In genomic region chr13:95684463-95684862, GRCh38 we compare ENCODE assay signal across 18 cellular contexts. TPM values are rescaled to one million over a fixed set of nuclear protein-coding genes. Genes with fewer than 3 reads are reported as not detected.
DNase-seq lines count a peak whose midpoint lies in the region; ATAC-seq, FAIRE-seq and TF ChIP-seq lines count a peak whose summit lies in the region.
"Had no signal": no experiment of that assay in that cellular context is flagged by ENCODE, and none has a peak within 500 bp of the region (broad histone marks: within the 10 kb centered on the region; RNA-seq: fewer than 3 reads in every experiment).

No MANE protein-coding gene starts in this region.

- no peak overlapping the region for H3K4me3 ChIP-seq in H1 (ENCODE audit: extremely low read depth in 1 of 4, insufficient read depth in 2 of 4, low read depth in 3 of 4, low read length in 4 of 4)
- peak overlapping the region; percentile 8 to 10 for H3K4me3 ChIP-seq in neutrophil (ENCODE audit: low read depth in 1 of 2, low read length in 1 of 2)

- H3K27me3 ChIP-seq in H9 (ENCODE audit: insufficient read depth, low read length) (no peaks in the 10 kb centered on the region), H1 (replicated peaks in 1 of 4; ENCODE audit: control insufficient read depth in 3 of 4, extremely low read depth in 1 of 4, insufficient read depth in 3 of 4, low read length in 3 of 4) (no peaks in the 10 kb centered on the region), neutrophil (no peaks in the 10 kb centered on the region)

- no peak overlapping the region for H3K56ac ChIP-seq in H9 (ENCODE audit: insufficient read length, low read depth, low read length)
- no peak overlapping the region for H3K56ac ChIP-seq in H1 (replicated peaks; ENCODE audit: insufficient read length, low read depth, low read length)

- H2BK12ac ChIP-seq in H9 (ENCODE audit: insufficient read length, low read depth, low read length) (no peak overlapping the region), H1 (ENCODE audit: low read depth, low read length) (peak overlapping the region; percentile 50; the same call in 1 of the 2 replicates)

- FAIRE-seq in H1 (lab: Jason Lieb, UNC): no peak
- FAIRE-seq: GM12892, RCC 7860 had no signal

- H3K9me3 Mint-ChIP-seq in H9: peaks cover 15 to 25% of the 10 kb centered on the region in 2 experiments

- H2BK20ac ChIP-seq in H9 (ENCODE audit: low read depth, low read length, poor library complexity, severe bottlenecking) (no peak overlapping the region), H1 (ENCODE audit: low read length) (no peak overlapping the region)

- H4K5ac ChIP-seq in H9 (ENCODE audit: insufficient read length, low read depth, low read length) (no peak overlapping the region), H1 (ENCODE audit: insufficient read length, low read depth, low read length) (no peak overlapping the region)

- H3K4ac ChIP-seq in H9 (ENCODE audit: low read depth, low read length): no peak overlapping the region
- peak overlapping the region; percentile 67 for H3K4ac ChIP-seq in H1 (replicated peaks; ENCODE audit: insufficient read length, low read depth, low read length)

- H2AFZ ChIP-seq in H9 (ENCODE audit: low read length): no peak overlapping the region
- no peak overlapping the region for H2AFZ ChIP-seq in H1 (ENCODE audit: low read length)

- peak overlapping the region; percentile 0 to 38 (median 2); a peak in 3 of 7 replicates for H3K27ac Mint-ChIP-seq in H9

- no peak overlapping the region for H3K14ac ChIP-seq in H9 (ENCODE audit: insufficient read depth, low read length)
- H3K14ac ChIP-seq in H1 (ENCODE audit: insufficient read length): no peak overlapping the region

- no peak overlapping the region for H2BK120ac ChIP-seq in H9 (ENCODE audit: low read depth, low read length, poor library complexity, severe bottlenecking)
- H2BK120ac ChIP-seq in H1 (replicated peaks; ENCODE audit: low read depth, low read length): no peak overlapping the region

- H3K18ac ChIP-seq in H9 (ENCODE audit: insufficient read length, low read depth, low read length): no peak overlapping the region
- no peak overlapping the region for H3K18ac ChIP-seq in H1 (ENCODE audit: extremely low read depth, low read length)

- no peak overlapping the region for H4K91ac ChIP-seq in H9 (ENCODE audit: insufficient read length, low read depth, low read length)
- H4K91ac ChIP-seq in H1 (replicated peaks; ENCODE audit: insufficient read length, low read length): peak overlapping the region; percentile 55

- H2BK5ac ChIP-seq in H9 (ENCODE audit: insufficient read length, low read length) (no peak overlapping the region), H1 (ENCODE audit: low read depth, low read length) (peak overlapping the region; percentile 60; the same call in 1 of the 2 replicates)

- peaks cover 0 to 36% (median 21%) of the 10 kb centered on the region in 3 experiments; a peak in 5 of 7 replicates for H3K36me3 Mint-ChIP-seq in H9 (ENCODE audit: insufficient read depth in 1 of 3, low read depth in 3 of 3)

- H3K27ac ChIP-seq in H9 (ENCODE audit: insufficient read length, low read depth, low read length): no peak overlapping the region
- H3K27ac ChIP-seq in H1 (ENCODE audit: low read depth, low read length): no peak overlapping the region
- H3K27ac ChIP-seq in neutrophil: peak overlapping the region; percentile 96
- H3K27ac ChIP-seq: C4-2B had no signal

- H3K79me2 ChIP-seq in H9 (ENCODE audit: insufficient read depth, low read length) (peaks cover 4% of the 10 kb centered on the region; the same call in 1 of the 2 replicates), H1 (ENCODE audit: control insufficient read depth in 1 of 2, insufficient read depth in 2 of 2, low read length in 2 of 2) (peaks cover 0 to 76% of the 10 kb centered on the region in 2 experiments; a peak in 2 of 4 replicates)

- TF ChIP-seq POLR2A in H1 (IDR thresholded peaks at IDR 0.05; ENCODE audit: control extremely low read depth in 1 of 2, low read depth in 2 of 2, low read length in 2 of 2): no peak

- peaks cover 20% of the 10 kb centered on the region in 2 experiments for H3K4me1 Mint-ChIP-seq in H9

- peaks cover 4% of the 10 kb centered on the region for H3K4me1 ChIP-seq in H9 (ENCODE audit: insufficient read depth, low read length)
- peaks cover 0 to 8% (median 3%) of the 10 kb centered on the region in 4 experiments; a peak in 4 of 7 replicates for H3K4me1 ChIP-seq in H1 (replicated peaks in 1 of 4; ENCODE audit: control insufficient read depth in 3 of 4, insufficient read depth in 4 of 4, low read length in 3 of 4)
- H3K4me1 ChIP-seq in neutrophil (ENCODE audit: control insufficient read depth in 1 of 2, insufficient read depth in 1 of 2, low read depth in 1 of 2, low read length in 1 of 2): peaks cover 63 to 80% of the 10 kb centered on the region in 2 experiments

- H3K27me3 Mint-ChIP-seq in H9 (ENCODE audit: low read depth): no peaks in the 10 kb centered on the region

- H3K36me3 ChIP-seq in H1 (ENCODE audit: control insufficient read depth in 2 of 4, insufficient read depth in 4 of 4, low read length in 3 of 4): no peaks in the 10 kb centered on the region; a peak in 1 of 8 replicates
- no peaks in the 10 kb centered on the region for H3K36me3 ChIP-seq in neutrophil

- WGBS in H9 (ENCODE audit: extremely low coverage, insufficient read length, low lambda C conversion rate): no CpG with 5 or more reads among the region's 2 CpGs
- WGBS in H1 (ENCODE audit: extremely low coverage in 1 of 2, insufficient coverage in 1 of 2, insufficient read length in 1 of 2, insufficient replicate concordance in 2 of 2, low coverage in 1 of 2, low lambda C conversion rate in 2 of 2, missing lambda C conversion rate in 1 of 2), 2 experiments: 58% methylated on average over 2 of the region's 2 CpGs; no CpG with 5 or more reads in 1 of the 2 experiments

- no peak overlapping the region for H4K8ac ChIP-seq in H9 (replicated peaks; ENCODE audit: insufficient read length, low read depth, low read length)
- no peak overlapping the region for H4K8ac ChIP-seq in H1 (ENCODE audit: extremely low read depth, insufficient read depth, low read length)

- no peak for TF ChIP-seq EP300 in H1 (IDR thresholded peaks at IDR 0.05; ENCODE audit: borderline replicate concordance in 1 of 2, low read depth in 2 of 2, low read length in 2 of 2)

- CTCF ChIA-PET in H1 (lab: Charles Lee; ENCODE audit: partially characterized antibody): interaction anchor here (0.8 to 2.7 kb wide), 3 partner anchors 14 to 62 kb away, joined by 3 to 13 read pairs (median 4); no protein-coding TSS in a partner anchor

- H4K20me1 ChIP-seq in H9 (ENCODE audit: control insufficient read depth, insufficient read depth, insufficient read length): no peaks in the 10 kb centered on the region
- H4K20me1 ChIP-seq in H1 (replicated peaks in 1 of 2; ENCODE audit: control insufficient read depth in 1 of 2, insufficient read depth in 2 of 2, low read length in 2 of 2): peaks cover 0 to 2% of the 10 kb centered on the region in 2 experiments

- H2AK5ac ChIP-seq in H9 (ENCODE audit: insufficient read length, low read length) (no peak overlapping the region), H1 (ENCODE audit: low read depth, low read length) (no peak overlapping the region)

- H3T11ph ChIP-seq in H9 (ENCODE audit: low read length): no peak overlapping the region

- no peak for ATAC-seq in GM21619 (IDR thresholded peaks at IDR 0.05; ENCODE audit: unreplicated experiment)
- no peak for ATAC-seq in HG03135 (IDR thresholded peaks at IDR 0.05; ENCODE audit: unreplicated experiment)

- no peak overlapping the region for H2BK15ac ChIP-seq in H9 (ENCODE audit: low read depth, low read length)
- H2BK15ac ChIP-seq in H1 (ENCODE audit: low read length): no peak overlapping the region

- no peak overlapping the region for H3K4me2 ChIP-seq in H9 (ENCODE audit: insufficient read depth, insufficient read length, low read length)
- no peak overlapping the region; a peak in 1 of 4 replicates for H3K4me2 ChIP-seq in H1 (ENCODE audit: insufficient read depth in 1 of 2, low read depth in 2 of 2, low read length in 2 of 2)

- DNase-seq in ELF-1 (ENCODE audit: low read depth, low spot score): peak; percentile 60
- peak; percentile 55 for DNase-seq in H9
- DNase-seq in H1 (ENCODE audit: low read depth in 1 of 2, low spot score in 2 of 2): no peak
- no peak for DNase-seq in amygdala (lab: John Stamatoyannopoulos, UW)
- DNase-seq: Karpas-422, MM.1S, NCI-H1105, NCI-H1694 treated with DMSO at 0.1 percent for 48 hours, NCI-H2107, NCI-H2227 treated with DMSO at 0.1 percent for 48 hours, NCI-H524 treated with DMSO at 0.1 percent for 48 hours, SHP77 treated with DMSO at 0.1 percent for 48 hours had no signal

- no peak overlapping the region for H3K4me3 Mint-ChIP-seq in H9

- H3K79me1 ChIP-seq in H9 (ENCODE audit: insufficient read depth, low read depth, low read length, poor library complexity, severe bottlenecking) (peaks cover 4% of the 10 kb centered on the region), H1 (ENCODE audit: low read depth, low read length) (peaks cover 2% of the 10 kb centered on the region)

- no peak for TF ChIP-seq CTCF in H9 (conservative IDR thresholded peaks at IDR 0.05)
- TF ChIP-seq CTCF in H1 (IDR thresholded peaks at IDR 0.05; ENCODE audit: control extremely low read depth in 1 of 3, insufficient read depth in 1 of 3, low read depth in 1 of 3, low read length in 3 of 3): no peak
- TF ChIP-seq CTCF in neutrophil (IDR thresholded peaks at IDR 0.05): no peak

- H3K23ac ChIP-seq in H9 (ENCODE audit: insufficient read length, low read depth, low read length): no peak overlapping the region
- H3K23ac ChIP-seq in H1 (ENCODE audit: insufficient read length): no peak overlapping the region

- H3K23me2 ChIP-seq in H9 (ENCODE audit: insufficient read length, low read depth, low read length, poor library complexity, severe bottlenecking): no peaks in the 10 kb centered on the region
- H3K23me2 ChIP-seq in H1 (ENCODE audit: low read depth, low read length): no peaks in the 10 kb centered on the region; the same call in 1 of the 2 replicates

- POLR2A ChIA-PET in H1 (lab: Charles Lee; ENCODE audit: partially characterized antibody): no interaction called here

- no peaks in the 10 kb centered on the region for H3K9me3 ChIP-seq in H9 (ENCODE audit: control insufficient read depth, low read depth, low read length)
- no peaks in the 10 kb centered on the region; a peak in 1 of 4 replicates for H3K9me3 ChIP-seq in H1 (ENCODE audit: insufficient read depth in 2 of 2, low read depth in 1 of 2, low read length in 1 of 2)
- H3K9me3 ChIP-seq in neutrophil: no peaks in the 10 kb centered on the region

- TF ChIP-seq RAD21 in H1 (IDR thresholded peaks at IDR 0.05 in 1 of 2, conservative IDR thresholded peaks at IDR 0.05 in 1 of 2; ENCODE audit: low read depth in 2 of 2, low read length in 2 of 2): no peak

- H3K9ac ChIP-seq in H9 (ENCODE audit: extremely low read depth, insufficient read length, low read length) (no peak overlapping the region), H1 (replicated peaks in 1 of 4; ENCODE audit: extremely low read depth in 1 of 4, low read depth in 3 of 4, low read length in 3 of 4) (no peak overlapping the region)

RNA-seq across cellular contexts. Expression of gene DNAJC3, which starts 7.5 kb away (rescaled TPM):
- 21.2 and 21.5 TPM in 2 replicates for total RNA-seq in H9 (2021)
- 23.6 and 24.1 TPM in 2 replicates for total RNA-seq in H1 (2021; fragmentation: NEBNext Ultra II Directional; extraction: Animal tissue kit (Norgen Biotek cat#: 25700))
- polyA plus RNA-seq in H1 (2011; rRNA removed): 2.6 and 4.3 TPM in 2 replicates
- 5.0 TPM for polyA plus RNA-seq in H1 (2011; cell fraction: cytosol; rRNA removed)
- 2.2 TPM for polyA plus RNA-seq in H1 (2011; cell fraction: nucleus; rRNA removed)
- 6.9 to 13.5 TPM (median 8.7 TPM) in 4 replicates for polyA plus RNA-seq in H1 (2012, experiment 1 of 2)
- 0.76 TPM for polyA plus RNA-seq in H1 (2012, experiment 2 of 2)
- polyA plus RNA-seq in H1 (2013, experiment 1 of 2): 24.3 TPM
- polyA plus RNA-seq in H1 (2013, experiment 2 of 2): 30.2 TPM
- polyA minus RNA-seq in H1 (2011; rRNA and poly(A)+ RNA removed): 13.4 and 15.7 TPM in 2 replicates
- polyA minus RNA-seq in H1 (2011; cell fraction: cytosol; rRNA and poly(A)+ RNA removed): 8.1 TPM
- polyA minus RNA-seq in H1 (2011; cell fraction: nucleus; rRNA and poly(A)+ RNA removed): 9.0 TPM

RNA-seq across cellular contexts. Expression of gene DZIP1, which starts 40.0 kb away (rescaled TPM):
- 31.5 and 33.6 TPM in 2 replicates for total RNA-seq in H9 (2021)
- total RNA-seq in H1 (2021; fragmentation: NEBNext Ultra II Directional; extraction: Animal tissue kit (Norgen Biotek cat#: 25700)): 24.6 and 28.0 TPM in 2 replicates
- polyA plus RNA-seq in H1 (2011; rRNA removed): 7.6 and 11.7 TPM in 2 replicates
- 7.8 TPM for polyA plus RNA-seq in H1 (2011; cell fraction: cytosol; rRNA removed)
- polyA plus RNA-seq in H1 (2011; cell fraction: nucleus; rRNA removed): 50.3 TPM
- 14.8 to 26.0 TPM (median 17.9 TPM) in 4 replicates for polyA plus RNA-seq in H1 (2012, experiment 1 of 2)
- 2.0 TPM for polyA plus RNA-seq in H1 (2012, experiment 2 of 2)
- polyA plus RNA-seq in H1 (2013, experiment 1 of 2): 50.1 TPM
- polyA plus RNA-seq in H1 (2013, experiment 2 of 2): 45.0 TPM
- polyA minus RNA-seq in H1 (2011; rRNA and poly(A)+ RNA removed): 9.5 and 9.6 TPM in 2 replicates
- 10.9 TPM for polyA minus RNA-seq in H1 (2011; cell fraction: cytosol; rRNA and poly(A)+ RNA removed)
- polyA minus RNA-seq in H1 (2011; cell fraction: nucleus; rRNA and poly(A)+ RNA removed): 50.0 TPM

Comparison
In these comparisons a context has a peak if more than half of its experiments do, and no peak if none do; other contexts are left out.
1. DNase-seq: peak in ELF-1 (single experiment) and H9 (single experiment); none in H1 (0 of 2) and amygdala (0 of 56).
2. H3K4me3 ChIP-seq: peak in neutrophil (2 of 2); none in H1 (0 of 4).